In genomic region chr1:243230914-243231313, GRCh38 we compare ENCODE assay signal across 11 cellular contexts. TPM values are rescaled to one million over a fixed set of nuclear protein-coding genes. Genes with fewer than 3 reads are reported as not detected.
DNase-seq lines count a peak whose midpoint lies in the region; ATAC-seq and TF ChIP-seq lines count a peak whose summit lies in the region.
"Had no signal": no experiment of that assay in that cellular context is flagged by ENCODE, and none has a peak within 500 bp of the region (broad histone marks: within the 10 kb centered on the region; RNA-seq: fewer than 3 reads in every experiment).

No MANE protein-coding gene starts in this region.

- TF ChIP-seq POLR2A in suprapubic skin (IDR thresholded peaks at IDR 0.05) = no peak

- POLR2A ChIA-PET in T-cell (lab: Charles Lee) = interaction anchor here (0.6 to 0.7 kb wide), 2 partner anchors 17 to 32 kb away, joined by 3 to 4 read pairs; no protein-coding TSS in a partner anchor

- H3K9me3 Mint-ChIP-seq in T-cell = peaks cover 7 to 30% (median 16%) of the 10 kb centered on the region in 3 donors

- no peaks in the 10 kb centered on the region for H3K27me3 Mint-ChIP-seq in T-cell
- H3K27me3 Mint-ChIP-seq: effector memory CD8-positive, alpha-beta T cell had no signal

- H3K36me3 ChIP-seq in suprapubic skin = no peaks in the 10 kb centered on the region
- H3K36me3 ChIP-seq: right atrium auricular region had no signal

- H3K4me3 ChIP-seq in fibroblast of villous mesenchyme (ENCODE audit: low read depth, low read length) (no peak overlapping the region), suprapubic skin (no peak overlapping the region)
- H3K4me3 ChIP-seq: right atrium auricular region had no signal

- CTCF ChIA-PET in T-cell (lab: Charles Lee) = no interaction called here

- no peak for TF ChIP-seq EP300 in suprapubic skin (IDR thresholded peaks at IDR 0.05)

- H3K36me3 Mint-ChIP-seq in T-cell = peaks cover 57% of the 10 kb centered on the region

- no peak for TF ChIP-seq CTCF in fibroblast of villous mesenchyme (IDR thresholded peaks at IDR 0.05; ENCODE audit: insufficient read depth, low read depth, low read length)
- no peak for TF ChIP-seq CTCF in suprapubic skin (IDR thresholded peaks at IDR 0.05)

- no peak overlapping the region for H3K27ac Mint-ChIP-seq in T-cell

- H3K9me3 ChIP-seq in suprapubic skin = peaks cover 33% of the 10 kb centered on the region

- H3K27ac ChIP-seq in suprapubic skin = no peak overlapping the region
- H3K27ac ChIP-seq: right atrium auricular region had no signal

- no peaks in the 10 kb centered on the region for H3K27me3 ChIP-seq in suprapubic skin
- H3K27me3 ChIP-seq: right atrium auricular region had no signal

- peaks cover 18 to 29% (median 19%) of the 10 kb centered on the region in 3 donors for H3K4me1 Mint-ChIP-seq in T-cell

- ATAC-seq in T-cell (replicated peaks in 1 of 4) = no peak
- ATAC-seq: effector memory CD8-positive, alpha-beta T cell had no signal

- peak; percentile 13 for DNase-seq in DMS 273 treated with DMSO at 0.1 percent for 48 hours (lab: John Stamatoyannopoulos, UW)
- peak; percentile 41 for DNase-seq in LHCN-M2 (ENCODE audit: low read depth)
- peak; percentile 20 for DNase-seq in RPMI7951 (ENCODE audit: low read depth)
- DNase-seq in fibroblast of villous mesenchyme (ENCODE audit: low read depth) = peak; percentile 52
- DNase-seq in suprapubic skin (ENCODE audit: low spot score in 2 of 2) = no peak
- DNase-seq in T-cell = no peak
- DNase-seq in NCI-H1417 treated with DMSO at 0.1 percent for 48 hours (lab: John Stamatoyannopoulos, UW) = no peak
- DNase-seq: activated gamma-delta T cell treated with Interleukin-2 at 50 U/mL for 16 hours; effector memory CD8-positive, alpha-beta T cell; T-helper 9 cell had no signal

- no peak overlapping the region for H3K4me3 Mint-ChIP-seq in T-cell
- H3K4me3 Mint-ChIP-seq: effector memory CD8-positive, alpha-beta T cell had no signal

- H3K4me1 ChIP-seq in suprapubic skin = peaks cover 8% of the 10 kb centered on the region

RNA-seq across cellular contexts. Expression of gene CEP170, which starts 24.2 kb away (rescaled TPM):
- total RNA-seq in LHCN-M2 (2014; rRNA removed) (91.8 and 105 TPM in 2 replicates), fibroblast of villous mesenchyme (114 and 115 TPM in 2 replicates), suprapubic skin (10 to 100 TPM; 10.6 to 37.5 (median 16.6) TPM), T-cell (10 to 100 TPM; 32.7 to 50.4 (median 37.0) TPM)
- polyA plus RNA-seq in LHCN-M2 (2012) = 19.8 TPM
- total RNA-seq in RPMI7951 (2014; rRNA removed; shearing (Covaris generic)) = 65.4 and 66.0 TPM in 2 replicates

RNA-seq across cellular contexts. Expression of gene SDCCAG8, which starts 24.9 kb away (rescaled TPM):
- total RNA-seq in LHCN-M2 (2014; rRNA removed) (27.3 and 29.6 TPM in 2 replicates), fibroblast of villous mesenchyme (33.5 and 41.0 TPM in 2 replicates), suprapubic skin (10 to 100 TPM; 21.6 to 62.7 (median 39.8) TPM), T-cell (10 to 100 TPM; 23.5 to 37.5 (median 31.2) TPM)
- polyA plus RNA-seq in LHCN-M2 (2012) = 10.4 TPM
- total RNA-seq in RPMI7951 (2014; rRNA removed; shearing (Covaris generic)) = 12.5 and 16.6 TPM in 2 replicates

Comparison
In these comparisons a context has a peak if more than half of its experiments do, and no peak if none do; other contexts are left out.
1. DNase-seq: peak in DMS 273 treated with DMSO at 0.1 percent for 48 hours (single experiment), LHCN-M2 (single experiment), RPMI7951 (single experiment) and fibroblast of villous mesenchyme (single experiment); none in suprapubic skin (0 of 2), T-cell (0 of 34) and NCI-H1417 treated with DMSO at 0.1 percent for 48 hours (single experiment).